ENCODE assay signal across 8 cellular contexts in genomic region chr2:177254433-177255226, GRCh38. TPM values are rescaled to one million over a fixed set of nuclear protein-coding genes. Genes with fewer than 3 reads are reported as not detected.
A peak's percentile ranks its signal among the peaks of the same experiment; 100 is the strongest.
DNase-seq lines count a peak whose midpoint lies in the region; ATAC-seq, FAIRE-seq and TF ChIP-seq lines count a peak whose summit lies in the region.

No MANE protein-coding gene starts in this region.

- H3K36me3 ChIP-seq in bronchial epithelial cell (ENCODE audit: control insufficient read depth, insufficient read depth, low read length), result peaks cover 11% of the 10 kb centered on the region

- no peak for DNase-seq in D721Med (ENCODE audit: insufficient read length, low spot score)
- peak; percentile 25 for DNase-seq in NCI-H146 treated with DMSO at 0.1 percent for 48 hours (lab: John Stamatoyannopoulos, UW; ENCODE audit: unreplicated experiment)
- DNase-seq in bronchial epithelial cell (ENCODE audit: low read depth), result no peak
- DNase-seq in lung microvascular endothelial cell (ENCODE audit: low read depth in 2 of 2), result peak; percentile 66 to 71
- DNase-seq in effector CD4-positive, alpha-beta T cell, result no peak
- no peak for DNase-seq in GDM1 (lab: John Stamatoyannopoulos, UW)

- FAIRE-seq in D721Med (lab: Jason Lieb, UNC) (no peak), bronchial epithelial cell (lab: Jason Lieb, UNC) (no peak)

- no peak overlapping the region for H3K4me3 ChIP-seq in bronchial epithelial cell (ENCODE audit: low read depth, low read length)

- ATAC-seq in GM18867 (IDR thresholded peaks at IDR 0.05; ENCODE audit: unreplicated experiment) (no peak), HG03469 (IDR thresholded peaks at IDR 0.05; ENCODE audit: unreplicated experiment) (no peak)

- H3K27me3 ChIP-seq in bronchial epithelial cell (ENCODE audit: control insufficient read depth, insufficient read depth, low read length), result no peaks in the 10 kb centered on the region

- TF ChIP-seq CTCF in D721Med (IDR thresholded peaks at IDR 0.05; ENCODE audit: insufficient read depth, missing control alignments) (peak; percentile 26), bronchial epithelial cell (IDR thresholded peaks at IDR 0.05; ENCODE audit: insufficient read depth, low read length, severe bottlenecking) (peak; percentile 61)

RNA-seq across cellular contexts. Expression of gene NFE2L2, which starts 9.9 kb away (rescaled TPM):
- 64.5 and 68.5 TPM in 2 replicates for total RNA-seq in bronchial epithelial cell
- 22.0 and 38.1 TPM in 2 replicates for total RNA-seq in lung microvascular endothelial cell

RNA-seq across cellular contexts. Expression of gene HNRNPA3, which starts 42.0 kb away (rescaled TPM):
- 30.5 and 34.3 TPM in 2 replicates for total RNA-seq in bronchial epithelial cell
- total RNA-seq in lung microvascular endothelial cell, result 26.6 and 31.8 TPM in 2 replicates

Comparison
In these comparisons a context has a peak if more than half of its experiments do, and no peak if none do; other contexts are left out.
1. DNase-seq: peak in NCI-H146 treated with DMSO at 0.1 percent for 48 hours (single experiment) and lung microvascular endothelial cell (2 of 2); none in D721Med (single experiment), bronchial epithelial cell (single experiment), effector CD4-positive, alpha-beta T cell (single experiment) and GDM1 (single experiment).